ENCODE assay signal across 1 cellular context in genomic region chr2:212299943-212300342, GRCh38.
TF ChIP-seq lines count a peak whose summit lies in the region.

No MANE protein-coding gene starts in this region.

TF ChIP-seq in HEK293, 187 proteins besides CTCF, POLR2A, EP300 and RAD21 (continued from another document and continues in another):
- 0 out of 2 replicates have a peak, but pooled peaks have one; percentile 37 for TF ChIP-seq PATZ1 (tag by site-specific recombination; IDR thresholded peaks at IDR 0.05)
- TF ChIP-seq ZFP69B (tag by site-specific recombination; IDR thresholded peaks at IDR 0.05) = peak; percentile 79
- peak; percentile 77 for TF ChIP-seq BCL11A (tag by site-specific recombination; IDR thresholded peaks at IDR 0.05; ENCODE audit: low read depth)
- peak; percentile 66 for TF ChIP-seq ZEB2 (tag by site-specific recombination; IDR thresholded peaks at IDR 0.05)
- peak; percentile 72 for TF ChIP-seq ZNF2 (tag by site-specific recombination; IDR thresholded peaks at IDR 0.05)
- TF ChIP-seq ZNF629 (tag by site-specific recombination; IDR thresholded peaks at IDR 0.05) = peak; percentile 83
- peak; percentile 94 for TF ChIP-seq OSR2 (tag by site-specific recombination; IDR thresholded peaks at IDR 0.05)
- TF ChIP-seq OVOL3 (tag by site-specific recombination; IDR thresholded peaks at IDR 0.05) = peak; percentile 81
- no peak for TF ChIP-seq ZNF585B (tag by site-specific recombination; IDR thresholded peaks at IDR 0.05)
- TF ChIP-seq ZSCAN23 (tag by site-specific recombination; IDR thresholded peaks at IDR 0.05) = peak; percentile 65; the same call in 1 of the 2 replicates
- no peak for TF ChIP-seq ZBTB11 (tag by site-specific recombination; conservative IDR thresholded peaks at IDR 0.05; ENCODE audit: low read depth)
- TF ChIP-seq ZNF24 (tag by site-specific recombination; IDR thresholded peaks at IDR 0.05) = peak; percentile 90
- TF ChIP-seq ZNF10 (tag by site-specific recombination; IDR thresholded peaks at IDR 0.05) = peak; percentile 58; the same call in 1 of the 2 replicates
- peak; percentile 94 for TF ChIP-seq PRDM6 (tag by site-specific recombination; IDR thresholded peaks at IDR 0.05)
- peak; percentile 90 for TF ChIP-seq WT1 (tag by site-specific recombination; IDR thresholded peaks at IDR 0.05)
- TF ChIP-seq, protein P1, sequence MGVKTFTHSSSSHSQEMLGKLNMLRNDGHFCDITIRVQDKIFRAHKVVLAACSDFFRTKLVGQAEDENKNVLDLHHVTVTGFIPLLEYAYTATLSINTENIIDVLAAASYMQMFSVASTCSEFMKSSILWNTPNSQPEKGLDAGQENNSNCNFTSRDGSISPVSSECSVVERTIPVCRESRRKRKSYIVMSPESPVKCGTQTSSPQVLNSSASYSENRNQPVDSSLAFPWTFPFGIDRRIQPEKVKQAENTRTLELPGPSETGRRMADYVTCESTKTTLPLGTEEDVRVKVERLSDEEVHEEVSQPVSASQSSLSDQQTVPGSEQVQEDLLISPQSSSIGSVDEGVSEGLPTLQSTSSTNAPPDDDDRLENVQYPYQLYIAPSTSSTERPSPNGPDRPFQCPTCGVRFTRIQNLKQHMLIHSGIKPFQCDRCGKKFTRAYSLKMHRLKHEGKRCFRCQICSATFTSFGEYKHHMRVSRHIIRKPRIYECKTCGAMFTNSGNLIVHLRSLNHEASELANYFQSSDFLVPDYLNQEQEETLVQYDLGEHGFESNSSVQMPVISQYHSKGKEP (tag by site-specific recombination; IDR thresholded peaks at IDR 0.05) = peak; percentile 90
- 0 out of 2 replicates have a peak, but pooled peaks have one; percentile 53 for TF ChIP-seq ZNF391 (tag by site-specific recombination; IDR thresholded peaks at IDR 0.05; ENCODE audit: borderline replicate concordance, low read depth)
- peak; percentile 63; the same call in 1 of the 2 replicates for TF ChIP-seq GFI1B (tag by site-specific recombination; IDR thresholded peaks at IDR 0.05)
- no peak for TF ChIP-seq ZNF600 (tag by site-specific recombination; IDR thresholded peaks at IDR 0.05)
- TF ChIP-seq PRDM2 (tag by site-specific recombination; IDR thresholded peaks at IDR 0.05; ENCODE audit: borderline replicate concordance) = no peak
- TF ChIP-seq GLI2 (tag by site-specific recombination; IDR thresholded peaks at IDR 0.05; ENCODE audit: borderline replicate concordance, low read depth) = peak; percentile 88
- TF ChIP-seq ZNF843 (tag by site-specific recombination; IDR thresholded peaks at IDR 0.05) = peak; percentile 88
- TF ChIP-seq ZNF664 (tag by site-specific recombination; IDR thresholded peaks at IDR 0.05) = peak; percentile 33; the same call in 1 of the 2 replicates
- TF ChIP-seq, protein P2, sequence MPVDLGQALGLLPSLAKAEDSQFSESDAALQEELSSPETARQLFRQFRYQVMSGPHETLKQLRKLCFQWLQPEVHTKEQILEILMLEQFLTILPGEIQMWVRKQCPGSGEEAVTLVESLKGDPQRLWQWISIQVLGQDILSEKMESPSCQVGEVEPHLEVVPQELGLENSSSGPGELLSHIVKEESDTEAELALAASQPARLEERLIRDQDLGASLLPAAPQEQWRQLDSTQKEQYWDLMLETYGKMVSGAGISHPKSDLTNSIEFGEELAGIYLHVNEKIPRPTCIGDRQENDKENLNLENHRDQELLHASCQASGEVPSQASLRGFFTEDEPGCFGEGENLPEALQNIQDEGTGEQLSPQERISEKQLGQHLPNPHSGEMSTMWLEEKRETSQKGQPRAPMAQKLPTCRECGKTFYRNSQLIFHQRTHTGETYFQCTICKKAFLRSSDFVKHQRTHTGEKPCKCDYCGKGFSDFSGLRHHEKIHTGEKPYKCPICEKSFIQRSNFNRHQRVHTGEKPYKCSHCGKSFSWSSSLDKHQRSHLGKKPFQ (tag by site-specific recombination; IDR thresholded peaks at IDR 0.05) = peak; percentile 41; the same call in 1 of the 2 replicates
- no peak for TF ChIP-seq ZNF548 (tag by site-specific recombination; IDR thresholded peaks at IDR 0.05)
- TF ChIP-seq ZBTB17 (tag by site-specific recombination; IDR thresholded peaks at IDR 0.05) = peak; percentile 68
- no peak for TF ChIP-seq EGR2 (tag by site-specific recombination; IDR thresholded peaks at IDR 0.05; ENCODE audit: low read depth)
- TF ChIP-seq, protein P3, sequence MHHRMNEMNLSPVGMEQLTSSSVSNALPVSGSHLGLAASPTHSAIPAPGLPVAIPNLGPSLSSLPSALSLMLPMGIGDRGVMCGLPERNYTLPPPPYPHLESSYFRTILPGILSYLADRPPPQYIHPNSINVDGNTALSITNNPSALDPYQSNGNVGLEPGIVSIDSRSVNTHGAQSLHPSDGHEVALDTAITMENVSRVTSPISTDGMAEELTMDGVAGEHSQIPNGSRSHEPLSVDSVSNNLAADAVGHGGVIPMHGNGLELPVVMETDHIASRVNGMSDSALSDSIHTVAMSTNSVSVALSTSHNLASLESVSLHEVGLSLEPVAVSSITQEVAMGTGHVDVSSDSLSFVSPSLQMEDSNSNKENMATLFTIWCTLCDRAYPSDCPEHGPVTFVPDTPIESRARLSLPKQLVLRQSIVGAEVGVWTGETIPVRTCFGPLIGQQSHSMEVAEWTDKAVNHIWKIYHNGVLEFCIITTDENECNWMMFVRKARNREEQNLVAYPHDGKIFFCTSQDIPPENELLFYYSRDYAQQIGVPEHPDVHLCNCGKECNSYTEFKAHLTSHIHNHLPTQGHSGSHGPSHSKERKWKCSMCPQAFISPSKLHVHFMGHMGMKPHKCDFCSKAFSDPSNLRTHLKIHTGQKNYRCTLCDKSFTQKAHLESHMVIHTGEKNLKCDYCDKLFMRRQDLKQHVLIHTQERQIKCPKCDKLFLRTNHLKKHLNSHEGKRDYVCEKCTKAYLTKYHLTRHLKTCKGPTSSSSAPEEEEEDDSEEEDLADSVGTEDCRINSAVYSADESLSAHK (tag by site-specific recombination; IDR thresholded peaks at IDR 0.05) = peak; percentile 62; the same call in 1 of the 2 replicates
- peak; percentile 71; the same call in 1 of the 2 replicates for TF ChIP-seq IKZF3 (tag by site-specific recombination; IDR thresholded peaks at IDR 0.05)
- no peak for TF ChIP-seq GLIS1 (tag by site-specific recombination; IDR thresholded peaks at IDR 0.05)
- 0 out of 2 replicates have a peak, but pooled peaks have one; percentile 16 for TF ChIP-seq ZBTB21 (tag by site-specific recombination; IDR thresholded peaks at IDR 0.05)
- TF ChIP-seq ZNF521 (tag by site-specific recombination; IDR thresholded peaks at IDR 0.05) = no peak
- peak; percentile 23; the same call in 1 of the 2 replicates for TF ChIP-seq MZF1 (tag by site-specific recombination; IDR thresholded peaks at IDR 0.05; ENCODE audit: borderline replicate concordance)
- TF ChIP-seq ZNF660 (tag by site-specific recombination; IDR thresholded peaks at IDR 0.05) = no peak
- TF ChIP-seq ZNF501 (tag by site-specific recombination; IDR thresholded peaks at IDR 0.05) = no peak
- TF ChIP-seq ZBTB1 (tag by site-specific recombination; IDR thresholded peaks at IDR 0.05) = peak; percentile 47; the same call in 1 of the 2 replicates
- TF ChIP-seq ZNF530 (tag by site-specific recombination; IDR thresholded peaks at IDR 0.05; ENCODE audit: low read depth) = no peak
- 0 out of 2 replicates have a peak, but pooled peaks have one; percentile 17 for TF ChIP-seq ZNF596 (tag by site-specific recombination; IDR thresholded peaks at IDR 0.05)
- TF ChIP-seq, protein P4, sequence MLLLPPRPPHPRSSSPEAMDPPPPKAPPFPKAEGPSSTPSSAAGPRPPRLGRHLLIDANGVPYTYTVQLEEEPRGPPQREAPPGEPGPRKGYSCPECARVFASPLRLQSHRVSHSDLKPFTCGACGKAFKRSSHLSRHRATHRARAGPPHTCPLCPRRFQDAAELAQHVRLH (tag by site-specific recombination; IDR thresholded peaks at IDR 0.05) = 0 out of 2 replicates have a peak, but pooled peaks have one; percentile 28
- peak; percentile 89 for TF ChIP-seq SP7 (tag by site-specific recombination; IDR thresholded peaks at IDR 0.05)
